1 cellular context compared by ENCODE assay signal in genomic region chr18:9615280-9615797, GRCh38.
TF ChIP-seq lines count a peak whose summit lies in the region.

No MANE protein-coding gene starts in this region.

TF ChIP-seq in HepG2, 621 proteins besides CTCF, POLR2A, EP300 and RAD21 (continued from another document and continues in another):
- TF ChIP-seq GLMP (CRISPR knock-in tag; IDR thresholded peaks at IDR 0.05; ENCODE audit: borderline replicate concordance) = no peak
- TF ChIP-seq SP4 (CRISPR knock-in tag; IDR thresholded peaks at IDR 0.05) = no peak
- no peak for TF ChIP-seq HCFC1 (IDR thresholded peaks at IDR 0.05; ENCODE audit: low read depth, low read length)
- TF ChIP-seq ZNF263 (CRISPR knock-in tag; IDR thresholded peaks at IDR 0.05) = no peak
- no peak for TF ChIP-seq SNAI1 (CRISPR knock-in tag; IDR thresholded peaks at IDR 0.05; ENCODE audit: borderline replicate concordance)
- no peak for TF ChIP-seq PHF8 (CRISPR knock-in tag; IDR thresholded peaks at IDR 0.05)
- 0 out of 2 replicates have a peak, but pooled peaks have one; percentile 10 for TF ChIP-seq ZFYVE20 (CRISPR knock-in tag; IDR thresholded peaks at IDR 0.05; ENCODE audit: borderline replicate concordance, low read depth)
- no peak for TF ChIP-seq THAP9 (CRISPR knock-in tag; IDR thresholded peaks at IDR 0.05; ENCODE audit: borderline replicate concordance)
- no peak for TF ChIP-seq IRF1 (CRISPR knock-in tag; IDR thresholded peaks at IDR 0.05; ENCODE audit: low read depth)
- no peak for TF ChIP-seq ZSCAN5A (CRISPR knock-in tag; IDR thresholded peaks at IDR 0.05; ENCODE audit: borderline replicate concordance)
- no peak for TF ChIP-seq EHMT2 (IDR thresholded peaks at IDR 0.05; ENCODE audit: borderline replicate concordance, low read depth, low read length)
- peak; percentile 42; the same call in 1 of the 2 replicates for TF ChIP-seq ZBTB7A (CRISPR knock-in tag; IDR thresholded peaks at IDR 0.05)
- no peak for TF ChIP-seq NR2F1 (CRISPR knock-in tag; IDR thresholded peaks at IDR 0.05)
- no peak for TF ChIP-seq ZNF235 (CRISPR knock-in tag; IDR thresholded peaks at IDR 0.05; ENCODE audit: borderline replicate concordance)
- no peak for TF ChIP-seq ZNF761 (CRISPR knock-in tag; conservative IDR thresholded peaks at IDR 0.05)
- TF ChIP-seq ZNF512B (CRISPR knock-in tag; IDR thresholded peaks at IDR 0.05; ENCODE audit: borderline replicate concordance) = no peak
- TF ChIP-seq PTBP1 (IDR thresholded peaks at IDR 0.05; ENCODE audit: low read depth, low read length, poor library complexity, severe bottlenecking) = no peak
- TF ChIP-seq REPIN1 (CRISPR knock-in tag; IDR thresholded peaks at IDR 0.05; ENCODE audit: borderline replicate concordance, low read depth) = 0 out of 2 replicates have a peak, but pooled peaks have one; percentile 14
- no peak for TF ChIP-seq ZNF468 (CRISPR knock-in tag; IDR thresholded peaks at IDR 0.05)
- no peak for TF ChIP-seq RBAK (CRISPR knock-in tag; IDR thresholded peaks at IDR 0.05)
- peak; percentile 73; the same call in 1 of the 2 replicates for TF ChIP-seq CSRNP1 (CRISPR knock-in tag; IDR thresholded peaks at IDR 0.05)
- TF ChIP-seq TBX2 (CRISPR knock-in tag; IDR thresholded peaks at IDR 0.05; ENCODE audit: borderline replicate concordance) = peak; percentile 23; the same call in 1 of the 2 replicates
- TF ChIP-seq ZNF652 (CRISPR knock-in tag; IDR thresholded peaks at IDR 0.05; ENCODE audit: borderline replicate concordance, low read depth) = no peak
- TF ChIP-seq ZNF530 (CRISPR knock-in tag; IDR thresholded peaks at IDR 0.05; ENCODE audit: low read depth) = no peak
- TF ChIP-seq TFDP1 (CRISPR knock-in tag; IDR thresholded peaks at IDR 0.05; ENCODE audit: borderline replicate concordance) = no peak
- no peak for TF ChIP-seq MATR3 (CRISPR knock-in tag; IDR thresholded peaks at IDR 0.05)
- TF ChIP-seq CREM (IDR thresholded peaks at IDR 0.05) = no peak
- TF ChIP-seq CREM (CRISPR knock-in tag; IDR thresholded peaks at IDR 0.05) = no peak
- no peak for TF ChIP-seq SRY (CRISPR knock-in tag; IDR thresholded peaks at IDR 0.05)
- TF ChIP-seq ZNF138 (CRISPR knock-in tag; IDR thresholded peaks at IDR 0.05; ENCODE audit: low read depth) = no peak
- TF ChIP-seq NCOA5 (CRISPR knock-in tag; IDR thresholded peaks at IDR 0.05) = no peak
- no peak for TF ChIP-seq ZNF136 (CRISPR knock-in tag; IDR thresholded peaks at IDR 0.05; ENCODE audit: low read depth)
- no peak for TF ChIP-seq ZNF770 (CRISPR knock-in tag; IDR thresholded peaks at IDR 0.05)
- TF ChIP-seq HNF1B (CRISPR knock-in tag; IDR thresholded peaks at IDR 0.05) = no peak
- peak; percentile 1 for TF ChIP-seq DBP (CRISPR knock-in tag; IDR thresholded peaks at IDR 0.05; ENCODE audit: not compliant biosample characterization)
- TF ChIP-seq TBL1XR1 (IDR thresholded peaks at IDR 0.05; ENCODE audit: borderline replicate concordance, low read length, partially characterized antibody) = no peak
- no peak for TF ChIP-seq FOXP1 (IDR thresholded peaks at IDR 0.05)
- no peak for TF ChIP-seq FOXP1 (CRISPR knock-in tag; IDR thresholded peaks at IDR 0.05)
- TF ChIP-seq BCL3 (CRISPR knock-in tag; IDR thresholded peaks at IDR 0.05) = no peak
- TF ChIP-seq ZNF431 (CRISPR knock-in tag; IDR thresholded peaks at IDR 0.05; ENCODE audit: borderline replicate concordance, low read depth) = no peak
- no peak for TF ChIP-seq ZNF549 (CRISPR knock-in tag; IDR thresholded peaks at IDR 0.05)
- TF ChIP-seq HOMEZ (CRISPR knock-in tag; IDR thresholded peaks at IDR 0.05; ENCODE audit: low read depth) = no peak
- TF ChIP-seq ARNTL (CRISPR knock-in tag; IDR thresholded peaks at IDR 0.05) = no peak
